Comparison of ENCODE assay signal across 1 cellular context in the genomic region with DNA sequence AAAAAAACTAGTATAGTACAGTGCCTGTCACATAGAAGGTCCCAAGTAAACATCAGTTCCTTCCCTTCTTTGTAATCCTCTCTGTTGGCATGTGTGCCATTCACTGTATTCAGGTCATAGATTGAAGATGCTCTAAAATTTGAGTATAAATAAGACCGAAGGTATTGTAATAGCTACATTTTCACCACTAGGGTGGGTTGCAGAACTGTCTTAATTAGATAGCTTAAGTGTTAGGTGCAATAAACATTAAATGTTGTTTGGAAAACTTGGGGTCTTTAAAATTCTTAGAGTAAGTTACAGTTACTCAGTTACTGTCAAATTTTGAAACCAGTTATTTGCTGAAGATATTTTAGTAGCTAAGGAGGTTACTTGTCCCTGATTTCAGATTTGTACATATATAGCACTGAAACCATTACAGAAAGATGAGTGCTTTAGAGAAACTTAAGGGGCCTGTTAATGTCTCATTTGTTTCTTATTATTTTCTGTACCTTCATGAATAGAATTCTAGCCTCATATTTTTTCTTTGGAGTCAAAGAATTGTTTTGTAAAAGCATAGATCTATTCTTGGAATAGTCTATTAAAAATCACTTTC.
TF ChIP-seq lines count a peak whose summit lies in the region.

No MANE protein-coding gene starts in this region.

TF ChIP-seq in K562, 482 proteins besides CTCF, POLR2A, EP300 and RAD21:
- TF ChIP-seq NR3C1 (CRISPR knock-in tag; IDR thresholded peaks at IDR 0.05), result no peak
- no peak for TF ChIP-seq TAF9B (IDR thresholded peaks at IDR 0.05; ENCODE audit: partially characterized antibody)
- TF ChIP-seq, protein P1, sequence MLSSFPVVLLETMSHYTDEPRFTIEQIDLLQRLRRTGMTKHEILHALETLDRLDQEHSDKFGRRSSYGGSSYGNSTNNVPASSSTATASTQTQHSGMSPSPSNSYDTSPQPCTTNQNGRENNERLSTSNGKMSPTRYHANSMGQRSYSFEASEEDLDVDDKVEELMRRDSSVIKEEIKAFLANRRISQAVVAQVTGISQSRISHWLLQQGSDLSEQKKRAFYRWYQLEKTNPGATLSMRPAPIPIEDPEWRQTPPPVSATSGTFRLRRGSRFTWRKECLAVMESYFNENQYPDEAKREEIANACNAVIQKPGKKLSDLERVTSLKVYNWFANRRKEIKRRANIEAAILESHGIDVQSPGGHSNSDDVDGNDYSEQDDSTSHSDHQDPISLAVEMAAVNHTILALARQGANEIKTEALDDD (IDR thresholded peaks at IDR 0.05), result no peak
- TF ChIP-seq CTBP1 (IDR thresholded peaks at IDR 0.05; ENCODE audit: borderline replicate concordance), result no peak
- no peak for TF ChIP-seq TBP (optimal IDR thresholded peaks at IDR 0.05; ENCODE audit: low read depth, low read length)
- TF ChIP-seq, protein P2, sequence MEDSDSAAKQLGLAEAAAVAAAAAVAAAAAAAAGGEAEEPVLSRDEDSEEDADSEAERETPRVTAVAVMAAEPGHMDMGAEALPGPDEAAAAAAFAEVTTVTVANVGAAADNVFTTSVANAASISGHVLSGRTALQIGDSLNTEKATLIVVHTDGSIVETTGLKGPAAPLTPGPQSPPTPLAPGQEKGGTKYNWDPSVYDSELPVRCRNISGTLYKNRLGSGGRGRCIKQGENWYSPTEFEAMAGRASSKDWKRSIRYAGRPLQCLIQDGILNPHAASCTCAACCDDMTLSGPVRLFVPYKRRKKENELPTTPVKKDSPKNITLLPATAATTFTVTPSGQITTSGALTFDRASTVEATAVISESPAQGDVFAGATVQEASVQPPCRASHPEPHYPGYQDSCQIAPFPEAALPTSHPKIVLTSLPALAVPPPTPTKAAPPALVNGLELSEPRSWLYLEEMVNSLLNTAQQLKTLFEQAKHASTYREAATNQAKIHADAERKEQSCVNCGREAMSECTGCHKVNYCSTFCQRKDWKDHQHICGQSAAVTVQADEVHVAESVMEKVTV (CRISPR knock-in tag; IDR thresholded peaks at IDR 0.05), result peak; percentile 29; the same call in 1 of the 2 replicates
- no peak for TF ChIP-seq KAT2B (IDR thresholded peaks at IDR 0.05; ENCODE audit: low read depth, low read length)
- peak; percentile 47; the same call in 1 of the 2 replicates for TF ChIP-seq SMC3 (conservative IDR thresholded peaks at IDR 0.05; ENCODE audit: insufficient read depth, low read depth, low read length)
- TF ChIP-seq CHD4 (IDR thresholded peaks at IDR 0.05; ENCODE audit: insufficient read depth, insufficient replicate concordance, low read depth, low read length, poor library complexity, severe bottlenecking), result no peak
- TF ChIP-seq MAFG (tag; conservative IDR thresholded peaks at IDR 0.05), result no peak
- peak; percentile 45; the same call in 1 of the 2 replicates for TF ChIP-seq ARID2 (IDR thresholded peaks at IDR 0.05)
